ENCODE assay signal across 26 cellular contexts in genomic region chr4:119190354-119190753, GRCh38. TPM values are rescaled to one million over a fixed set of nuclear protein-coding genes. Genes with fewer than 3 reads are reported as not detected.
"Had no signal": no experiment of that assay in that cellular context is flagged by ENCODE, and none has a peak within 500 bp of the region (broad histone marks: within the 10 kb centered on the region; RNA-seq: fewer than 3 reads in every experiment).

No MANE protein-coding gene starts in this region.

- H3K27ac ChIP-seq: lower lobe of right lung, neural progenitor cell, skin epidermis, uterus, VCaP had no signal

- H3K27ac Mint-ChIP-seq: activated CD4-positive, alpha-beta T cell treated with anti-CD3 and anti-CD28 coated beads, Interleukin-2, amount 10 ng/mL, durations not matched to agents 7 days and 5 days; activated CD8-positive, alpha-beta memory T cell treated with anti-CD3 and anti-CD28 coated beads, Interleukin-2, amount 10 ng/mL, durations not matched to agents 7 days and 5 days; activated CD8-positive, alpha-beta T cell treated with anti-CD3 and anti-CD28 coated beads for 36 hours; activated naive CD4-positive, alpha-beta T cell treated with anti-CD3 and anti-CD28 coated beads, Interleukin-2, amount 10 ng/mL, durations not matched to agents 7 days and 5 days; activated naive CD8-positive, alpha-beta T cell treated with anti-CD3 and anti-CD28 coated beads, Interleukin-2, amount 50 U/mL, for 24 hours; brain; dendritic cell treated with granulocyte-macrophage colony-stimulating factor and Interleukin-4, amounts not matched to agents 40 ng/mL and 50 ng/mL, for 4 days; neural progenitor cell; stimulated activated naive CD8-positive, alpha-beta T cell treated with anti-CD3 and anti-CD28 coated beads, Interleukin-15, Interleukin-2, amounts not matched to agents 100 ng/mL and 50 ng/mL, for 24 hours had no signal

- FAIRE-seq: keratinocyte had no signal

- H3K36me3 Mint-ChIP-seq: activated CD8-positive, alpha-beta memory T cell treated with anti-CD3 and anti-CD28 coated beads, Interleukin-2, amount 10 ng/mL, durations not matched to agents 7 days and 5 days; activated naive CD4-positive, alpha-beta T cell treated with anti-CD3 and anti-CD28 coated beads, Interleukin-2, amount 10 ng/mL, durations not matched to agents 7 days and 5 days; brain; neural progenitor cell had no signal

- H3K9me3 Mint-ChIP-seq: activated CD4-positive, alpha-beta T cell treated with anti-CD3 and anti-CD28 coated beads, Interleukin-2, amount 10 ng/mL, durations not matched to agents 7 days and 5 days; activated CD8-positive, alpha-beta T cell treated with anti-CD3 and anti-CD28 coated beads for 36 hours; activated naive CD4-positive, alpha-beta T cell treated with anti-CD3 and anti-CD28 coated beads, Interleukin-2, amount 10 ng/mL, durations not matched to agents 7 days and 5 days; activated naive CD8-positive, alpha-beta T cell treated with anti-CD3 and anti-CD28 coated beads, Interleukin-2, amount 50 U/mL, for 24 hours; brain; dendritic cell treated with granulocyte-macrophage colony-stimulating factor and Interleukin-4, amounts not matched to agents 40 ng/mL and 50 ng/mL, for 4 days; neural progenitor cell; stimulated activated naive CD8-positive, alpha-beta T cell treated with anti-CD3 and anti-CD28 coated beads, Interleukin-15, Interleukin-2, amounts not matched to agents 100 ng/mL and 50 ng/mL, for 24 hours had no signal

- ATAC-seq: activated CD8-positive, alpha-beta memory T cell treated with anti-CD3 and anti-CD28 coated beads, Interleukin-2, amount 10 ng/mL, durations not matched to agents 7 days and 5 days; activated CD8-positive, alpha-beta T cell treated with anti-CD3 and anti-CD28 coated beads for 36 hours; activated naive CD8-positive, alpha-beta T cell treated with anti-CD3 and anti-CD28 coated beads, Interleukin-2, amount 50 U/mL, for 24 hours; left colon; naive thymus-derived CD4-positive, alpha-beta T cell had no signal

- H3K36me3 ChIP-seq: lower lobe of right lung, neural progenitor cell, uterus had no signal

- H3K4me3 Mint-ChIP-seq: activated CD4-positive, alpha-beta T cell treated with anti-CD3 and anti-CD28 coated beads, Interleukin-2, amount 10 ng/mL, durations not matched to agents 7 days and 5 days; activated CD8-positive, alpha-beta memory T cell treated with anti-CD3 and anti-CD28 coated beads, Interleukin-2, amount 10 ng/mL, durations not matched to agents 7 days and 5 days; activated CD8-positive, alpha-beta T cell treated with anti-CD3 and anti-CD28 coated beads for 36 hours; activated naive CD4-positive, alpha-beta T cell treated with anti-CD3 and anti-CD28 coated beads, Interleukin-2, amount 10 ng/mL, durations not matched to agents 7 days and 5 days; activated naive CD8-positive, alpha-beta T cell treated with anti-CD3 and anti-CD28 coated beads, Interleukin-2, amount 50 U/mL, for 24 hours; brain; dendritic cell treated with granulocyte-macrophage colony-stimulating factor and Interleukin-4, amounts not matched to agents 40 ng/mL and 50 ng/mL, for 4 days; naive thymus-derived CD4-positive, alpha-beta T cell; neural progenitor cell; stimulated activated naive CD8-positive, alpha-beta T cell treated with anti-CD3 and anti-CD28 coated beads, Interleukin-15, Interleukin-2, amounts not matched to agents 100 ng/mL and 50 ng/mL, for 24 hours had no signal

- H3K4me1 ChIP-seq: lower lobe of right lung, neural progenitor cell, uterus had no signal

- H3K4me3 ChIP-seq: lower lobe of right lung, neural progenitor cell, skin epidermis, uterus had no signal

- H3K9me3 ChIP-seq: lower lobe of right lung, uterus had no signal

- H3K27me3 Mint-ChIP-seq: activated CD8-positive, alpha-beta memory T cell treated with anti-CD3 and anti-CD28 coated beads, Interleukin-2, amount 10 ng/mL, durations not matched to agents 7 days and 5 days; activated CD8-positive, alpha-beta T cell treated with anti-CD3 and anti-CD28 coated beads for 36 hours; activated naive CD8-positive, alpha-beta T cell treated with anti-CD3 and anti-CD28 coated beads, Interleukin-2, amount 50 U/mL, for 24 hours; brain; dendritic cell treated with granulocyte-macrophage colony-stimulating factor and Interleukin-4, amounts not matched to agents 40 ng/mL and 50 ng/mL, for 4 days; stimulated activated naive CD8-positive, alpha-beta T cell treated with anti-CD3 and anti-CD28 coated beads, Interleukin-15, Interleukin-2, amounts not matched to agents 100 ng/mL and 50 ng/mL, for 24 hours had no signal

- H3K4me1 Mint-ChIP-seq: activated naive CD4-positive, alpha-beta T cell treated with anti-CD3 and anti-CD28 coated beads, Interleukin-2, amount 10 ng/mL, durations not matched to agents 7 days and 5 days; activated naive CD8-positive, alpha-beta T cell treated with anti-CD3 and anti-CD28 coated beads, Interleukin-2, amount 50 U/mL, for 24 hours had no signal

- H3K27me3 ChIP-seq: neural progenitor cell, uterus had no signal

- DNase-seq: activated CD4-positive, alpha-beta T cell treated with anti-CD3 and anti-CD28 coated beads, Interleukin-2, amount 10 ng/mL, durations not matched to agents 7 days and 5 days; activated CD4-positive, CD25-positive, alpha-beta regulatory T cell treated with anti-CD3 and anti-CD28 coated beads, Interleukin-2, amount 50 U/mL, for 72 hours; activated CD8-positive, alpha-beta memory T cell treated with anti-CD3 and anti-CD28 coated beads, Interleukin-2, amount 10 ng/mL, durations not matched to agents 7 days and 5 days; activated CD8-positive, alpha-beta T cell treated with anti-CD3 and anti-CD28 coated beads for 36 hours; activated effector memory CD4-positive, alpha-beta T cell treated with anti-CD3 and anti-CD28 coated beads, Interleukin-2, amount 50 U/mL, for 16 hours; activated naive CD4-positive, alpha-beta T cell treated with anti-CD3 and anti-CD28 coated beads, Interleukin-2, amount 10 ng/mL, durations not matched to agents 7 days and 5 days; activated naive CD8-positive, alpha-beta T cell treated with anti-CD3 and anti-CD28 coated beads, Interleukin-2, amount 50 U/mL, for 24 hours; activated T-cell treated with anti-CD3 and anti-CD28 coated beads for 4 hours; aorta; caudate nucleus; effector CD4-positive, alpha-beta T cell; foreskin melanocyte; left colon; lower lobe of right lung; mesendoderm; naive thymus-derived CD4-positive, alpha-beta T cell; stimulated activated CD4-positive, alpha-beta T cell treated with anti-CD3 and anti-CD28 coated beads, Interleukin-1b, Interleukin-23, amount 100 ng/mL, for 48 hours; uterus had no signal

RNA-seq across cellular contexts. Expression of gene MYOZ2, which starts 54.7 kb away (rescaled TPM):
- total RNA-seq: activated CD4-positive, alpha-beta T cell treated with anti-CD3 and anti-CD28 coated beads, Interleukin-2, amount 10 ng/mL, durations not matched to agents 7 days and 5 days; activated CD8-positive, alpha-beta memory T cell treated with anti-CD3 and anti-CD28 coated beads, Interleukin-2, amount 10 ng/mL, durations not matched to agents 7 days and 5 days; activated CD8-positive, alpha-beta T cell treated with anti-CD3 and anti-CD28 coated beads for 36 hours; left colon; lower lobe of right lung; naive thymus-derived CD4-positive, alpha-beta T cell; T-helper 2 cell treated with Interferon-gamma antibody and Interleukin-4, amounts not matched to agents 100 ng/mL and 5 ng/mL, for 36 hours had no signal
- polyA plus RNA-seq: keratinocyte; naive thymus-derived CD4-positive, alpha-beta T cell had no signal
